Comparison of ENCODE assay signal across 33 cellular contexts in the genomic region with DNA sequence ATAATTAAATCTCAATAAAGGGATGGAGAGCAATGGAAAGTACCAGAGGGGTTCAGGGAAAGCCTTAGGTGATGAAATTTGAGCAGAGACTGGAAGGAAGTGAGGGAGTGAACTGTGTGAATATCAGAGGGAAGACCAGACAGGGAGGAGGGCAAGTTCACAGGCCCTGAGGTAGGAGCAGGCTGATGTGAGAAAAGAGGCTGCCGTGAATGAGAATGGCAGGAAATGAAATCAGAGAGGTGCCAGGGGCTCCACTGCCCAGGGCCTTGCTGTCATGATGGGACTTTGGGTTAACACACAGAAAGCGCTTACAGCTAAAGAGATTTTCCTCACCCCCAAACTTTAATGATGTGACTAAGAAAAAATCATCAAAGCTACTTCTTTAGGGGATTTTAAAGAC. TPM values are rescaled to one million over a fixed set of nuclear protein-coding genes. Genes with fewer than 3 reads are reported as not detected.
DNase-seq lines count a peak whose midpoint lies in the region; ATAC-seq and TF ChIP-seq lines count a peak whose summit lies in the region.
"Had no signal": no experiment of that assay in that cellular context is flagged by ENCODE, and none has a peak within 500 bp of the region (broad histone marks: within the 10 kb centered on the region; RNA-seq: fewer than 3 reads in every experiment).

No MANE protein-coding gene starts in this region.

- no peak overlapping the region for H3K56ac ChIP-seq in IMR-90 (ENCODE audit: extremely low read depth, insufficient read depth, low read length)

- WGBS in IMR-90 (ENCODE audit: extremely low coverage in 2 of 2, insufficient read length in 1 of 2), 2 experiments: no CpG with 5 or more reads among the region's 2 CpGs
- 20 to 50% methylated on average over 1 of the region's 2 CpGs for WGBS in mesodermal cell (ENCODE audit: insufficient coverage in 2 of 2), 2 experiments

- in situ Hi-C loops in IMR-90 (cut with MboI; ENCODE audit: low sequenced_read_pairs): no loop called here

- no peak overlapping the region for H3K23ac ChIP-seq in IMR-90 (ENCODE audit: low read depth, low read length)

- no peak overlapping the region for H3K4me2 ChIP-seq in IMR-90 (ENCODE audit: low read depth, low read length)
- H3K4me2 ChIP-seq: BLaER1 had no signal

- intact Hi-C loops in IMR-90 (cut with micrococcal nuclease) (no loop called here), upper lobe of right lung (cut with DNase I) (no loop called here)

- no peak overlapping the region for H2AK9ac ChIP-seq in IMR-90 (replicated peaks; ENCODE audit: low read depth, low read length, poor library complexity)

- H4K20me1 ChIP-seq in IMR-90 (ENCODE audit: insufficient read depth, low read length): no peaks in the 10 kb centered on the region; the same call in 1 of the 2 replicates
- H4K20me1 ChIP-seq: BLaER1 had no signal

- no peak overlapping the region for H3K18ac ChIP-seq in IMR-90 (ENCODE audit: low read depth, low read length)

- H3K36me3 ChIP-seq in IMR-90 (ENCODE audit: control insufficient read depth, insufficient read depth, low read length): no peaks in the 10 kb centered on the region
- H3K36me3 ChIP-seq in mesodermal cell (ENCODE audit: control insufficient read depth, insufficient read depth, low read length): peaks cover 14% of the 10 kb centered on the region
- H3K36me3 ChIP-seq in upper lobe of right lung: no peaks in the 10 kb centered on the region
- H3K36me3 ChIP-seq: ascending aorta, BLaER1, pancreas, right atrium auricular region, spleen had no signal

- ATAC-seq in IMR-90 (ENCODE audit: low read depth) (no peak), HG02678 (IDR thresholded peaks at IDR 0.05; ENCODE audit: unreplicated experiment) (no peak), upper lobe of right lung (no peak), HG03342 (IDR thresholded peaks at IDR 0.05; ENCODE audit: unreplicated experiment) (no peak)
- no peak for ATAC-seq in activated naive CD8-positive, alpha-beta T cell treated with anti-CD3 and anti-CD28 coated beads, Interleukin-2, amount 50 U/mL, for 24 hours
- ATAC-seq: activated CD8-positive, alpha-beta memory T cell treated with anti-CD3 and anti-CD28 coated beads, Interleukin-2, amount 10 ng/mL, durations not matched to agents 7 days and 5 days; pancreas; SK-N-SH treated with all-trans-retinoic acid at 6 μM for 48 hours; stimulated activated naive B cell treated with anti-CD40 and anti-IgM and Interleukin-4, amounts not matched to agents 10 μg/mL and 1 μg/mL and 100 μg/mL, for 72 hours had no signal

- no peak overlapping the region for H3K4me3 ChIP-seq in IMR-90 (ENCODE audit: insufficient read depth, low read depth, low read length)
- no peak overlapping the region for H3K4me3 ChIP-seq in mesodermal cell (ENCODE audit: extremely low read depth, insufficient read depth, low read length, poor library complexity, severe bottlenecking)
- no peak overlapping the region for H3K4me3 ChIP-seq in upper lobe of right lung
- H3K4me3 ChIP-seq: ascending aorta, BLaER1, pancreas, right atrium auricular region, spleen had no signal

- no peak overlapping the region for H4K91ac ChIP-seq in IMR-90 (ENCODE audit: insufficient read depth, low read depth, low read length)

- TF ChIP-seq CTCF in IMR-90 (conservative IDR thresholded peaks at IDR 0.05; ENCODE audit: low read depth, low read length) (no peak), upper lobe of right lung (IDR thresholded peaks at IDR 0.05) (no peak)

- no peak overlapping the region for H3K27ac ChIP-seq in IMR-90 (ENCODE audit: insufficient read depth, low read length)
- H3K27ac ChIP-seq in mesodermal cell (ENCODE audit: low read depth, low read length, severe bottlenecking): peak overlapping the region; percentile 20
- H3K27ac ChIP-seq in upper lobe of right lung: no peak overlapping the region
- H3K27ac ChIP-seq: ascending aorta, BLaER1, pancreas, right atrium auricular region, spleen, VCaP had no signal

- peak overlapping the region in 1 of 2 experiments; percentile 30; a peak in 1 of 4 replicates for H4K8ac ChIP-seq in IMR-90 (ENCODE audit: low read depth in 2 of 2, low read length in 2 of 2)

- H3K4me3 Mint-ChIP-seq in activated naive CD8-positive, alpha-beta T cell treated with anti-CD3 and anti-CD28 coated beads, Interleukin-2, amount 50 U/mL, for 24 hours: no peak overlapping the region
- H3K4me3 Mint-ChIP-seq: activated CD4-positive, alpha-beta T cell treated with anti-CD3 and anti-CD28 coated beads, Interleukin-2, amount 10 ng/mL, durations not matched to agents 24 days and 14 days; activated CD8-positive, alpha-beta memory T cell treated with anti-CD3 and anti-CD28 coated beads, Interleukin-2, amount 10 ng/mL, durations not matched to agents 7 days and 5 days; activated T-helper 1 cell treated with anti-CD3 and anti-CD28 coated beads, Interleukin-12 subunit alpha, Interleukin-12 subunit beta, Interleukin-2, Interleukin-4 antibody, amounts not matched to agents 30 ng/mL and 10 ng/mL and 1 ng/mL, durations not matched to agents 14 hours and 24 hours and 36 hours; dendritic cell treated with granulocyte-macrophage colony-stimulating factor and Interleukin-4, amounts not matched to agents 40 ng/mL and 50 ng/mL, for 4 days; stimulated activated naive B cell treated with anti-CD40 and anti-IgM and Interleukin-4, amounts not matched to agents 10 μg/mL and 1 μg/mL and 100 μg/mL, for 72 hours had no signal

- POLR2A ChIA-PET in IMR-90 (lab: Charles Lee; ENCODE audit: unreplicated experiment): no interaction called here

- H3K36me3 Mint-ChIP-seq in activated naive CD8-positive, alpha-beta T cell treated with anti-CD3 and anti-CD28 coated beads, Interleukin-2, amount 50 U/mL, for 24 hours (ENCODE audit: low read depth): no peaks in the 10 kb centered on the region
- H3K36me3 Mint-ChIP-seq: activated CD8-positive, alpha-beta memory T cell treated with anti-CD3 and anti-CD28 coated beads, Interleukin-2, amount 10 ng/mL, durations not matched to agents 7 days and 5 days; activated naive CD4-positive, alpha-beta T cell treated with anti-CD3 and anti-CD28 coated beads, Interleukin-2, amount 50 U/mL, for 72 hours; stimulated activated naive B cell treated with anti-CD40 and anti-IgM and Interleukin-4, amounts not matched to agents 10 μg/mL and 1 μg/mL and 100 μg/mL, for 72 hours had no signal

- H3K4me1 Mint-ChIP-seq in activated naive CD8-positive, alpha-beta T cell treated with anti-CD3 and anti-CD28 coated beads, Interleukin-2, amount 50 U/mL, for 24 hours: peaks cover 2% of the 10 kb centered on the region
- H3K4me1 Mint-ChIP-seq: activated CD4-positive, alpha-beta T cell treated with anti-CD3 and anti-CD28 coated beads, Interleukin-2, amount 10 ng/mL, durations not matched to agents 24 days and 14 days; activated CD8-positive, alpha-beta memory T cell treated with anti-CD3 and anti-CD28 coated beads, Interleukin-2, amount 10 ng/mL, durations not matched to agents 7 days and 5 days; stimulated activated naive B cell treated with anti-CD40 and anti-IgM and Interleukin-4, amounts not matched to agents 10 μg/mL and 1 μg/mL and 100 μg/mL, for 72 hours had no signal

- H4K5ac ChIP-seq in IMR-90 (ENCODE audit: low read depth, low read length): 0 out of 2 replicates have a peak overlapping the region, but pooled peaks have one; percentile 15

- peak overlapping the region; percentile 39 for H2AFZ ChIP-seq in IMR-90 (replicated peaks; ENCODE audit: low read length, poor library complexity)

- H3K27me3 ChIP-seq in IMR-90 (ENCODE audit: control insufficient read depth, insufficient read depth, low read length): no peaks in the 10 kb centered on the region
- peaks cover 4% of the 10 kb centered on the region for H3K27me3 ChIP-seq in upper lobe of right lung
- H3K27me3 ChIP-seq: ascending aorta, BLaER1, pancreas, right atrium auricular region had no signal

- H3K9ac ChIP-seq in IMR-90 (ENCODE audit: low read depth, low read length): no peak overlapping the region
- H3K9ac ChIP-seq: BLaER1 had no signal

- no peak overlapping the region for H3K27ac Mint-ChIP-seq in activated naive CD8-positive, alpha-beta T cell treated with anti-CD3 and anti-CD28 coated beads, Interleukin-2, amount 50 U/mL, for 24 hours
- H3K27ac Mint-ChIP-seq: activated CD4-positive, alpha-beta T cell treated with anti-CD3 and anti-CD28 coated beads, Interleukin-2, amount 10 ng/mL, durations not matched to agents 24 days and 14 days; activated CD8-positive, alpha-beta memory T cell treated with anti-CD3 and anti-CD28 coated beads, Interleukin-2, amount 10 ng/mL, durations not matched to agents 7 days and 5 days; activated naive CD4-positive, alpha-beta T cell treated with anti-CD3 and anti-CD28 coated beads, Interleukin-2, amount 50 U/mL, for 72 hours; activated T-helper 1 cell treated with anti-CD3 and anti-CD28 coated beads, Interleukin-12 subunit alpha, Interleukin-12 subunit beta, Interleukin-2, Interleukin-4 antibody, amounts not matched to agents 30 ng/mL and 10 ng/mL and 1 ng/mL, durations not matched to agents 14 hours and 24 hours and 36 hours; dendritic cell treated with granulocyte-macrophage colony-stimulating factor and Interleukin-4, amounts not matched to agents 40 ng/mL and 50 ng/mL, for 4 days; stimulated activated naive B cell treated with anti-CD40 and anti-IgM and Interleukin-4, amounts not matched to agents 10 μg/mL and 1 μg/mL and 100 μg/mL, for 72 hours had no signal

- H3K4me1 ChIP-seq in IMR-90 (ENCODE audit: control insufficient read depth, insufficient read depth, low read length) (peaks cover 12% of the 10 kb centered on the region), mesodermal cell (ENCODE audit: control insufficient read depth, insufficient read depth, low read length, poor library complexity, severe bottlenecking) (peaks cover 65% of the 10 kb centered on the region), upper lobe of right lung (no peaks in the 10 kb centered on the region)
- H3K4me1 ChIP-seq: ascending aorta, pancreas, right atrium auricular region, spleen had no signal

- dilution Hi-C loops in IMR-90 (cut with HindIII; ENCODE audit: low sequenced_read_pairs, unreplicated experiment): no loop called here

- TF ChIP-seq RAD21 in IMR-90 (IDR thresholded peaks at IDR 0.05; ENCODE audit: low read length): no peak

- H3K9me1 ChIP-seq in IMR-90 (ENCODE audit: insufficient read depth, low read length): peaks cover 14% of the 10 kb centered on the region

- peaks cover 14 to 60% of the 10 kb centered on the region in 2 experiments for H3K79me1 ChIP-seq in IMR-90 (ENCODE audit: low read depth in 1 of 2, low read length in 2 of 2)

- no peak overlapping the region for H2BK5ac ChIP-seq in IMR-90 (ENCODE audit: low read depth, low read length, poor library complexity, severe bottlenecking)

- no TSS peak for BruUV-seq in IMR-90 (replicated peaks; lab: Mats Ljungman, UMichigan)

- no peak for TF ChIP-seq POLR2A in IMR-90 (IDR thresholded peaks at IDR 0.05; ENCODE audit: low read depth, low read length)

- H2AK5ac ChIP-seq in IMR-90 (ENCODE audit: low read depth, low read length): peak overlapping the region; percentile 73; the same call in 1 of the 2 replicates

- peak; percentile 20 for DNase-seq in EL
- no peak for DNase-seq in IMR-90
- DNase-seq in dermis blood vessel endothelial cell: peak; percentile 47
- DNase-seq in activated naive CD8-positive, alpha-beta T cell treated with anti-CD3 and anti-CD28 coated beads, Interleukin-2, amount 50 U/mL, for 24 hours: no peak
- no peak for DNase-seq in upper lobe of right lung
- DNase-seq: ACHN; activated CD4-positive, alpha-beta T cell treated with anti-CD3 and anti-CD28 coated beads, Interleukin-2, amount 10 ng/mL, durations not matched to agents 24 days and 14 days; activated CD8-positive, alpha-beta memory T cell treated with anti-CD3 and anti-CD28 coated beads, Interleukin-2, amount 10 ng/mL, durations not matched to agents 7 days and 5 days; caudate nucleus; COR-L47; DND-41; glutamatergic neuron; mammary epithelial cell; NCI-H187; NCI-H2227 treated with DMSO at 0.1 percent for 48 hours; NCI-H774; pancreas; spleen; stimulated activated CD4-positive, alpha-beta T cell treated with anti-CD3 and anti-CD28 coated beads, Interleukin-4, amount 100 ng/mL, for 24 hours; stimulated activated naive B cell treated with anti-CD40 and anti-IgM and Interleukin-4, amounts not matched to agents 10 μg/mL and 1 μg/mL and 100 μg/mL, for 72 hours; T-helper 2 cell had no signal

- H3K14ac ChIP-seq in IMR-90 (replicated peaks; ENCODE audit: low read depth, low read length): peak overlapping the region; percentile 61; the same call in 1 of the 2 replicates

- H3K4ac ChIP-seq in IMR-90 (ENCODE audit: low read depth, low read length): peak overlapping the region; percentile 36; the same call in 1 of the 2 replicates

- no peaks in the 10 kb centered on the region for H3K9me3 ChIP-seq in IMR-90 (ENCODE audit: control insufficient read depth, insufficient read depth, low read length)
- H3K9me3 ChIP-seq in mesodermal cell (ENCODE audit: control insufficient read depth, low read length): no peaks in the 10 kb centered on the region
- H3K9me3 ChIP-seq in upper lobe of right lung: no peaks in the 10 kb centered on the region
- H3K9me3 ChIP-seq: ascending aorta, BLaER1, pancreas, right atrium auricular region had no signal

- H2BK120ac ChIP-seq in IMR-90 (ENCODE audit: low read depth, low read length): no peak overlapping the region

- H2BK15ac ChIP-seq in IMR-90 (ENCODE audit: low read depth, low read length): peak overlapping the region; percentile 36; the same call in 2 of the 3 replicates

- CTCF ChIA-PET in IMR-90 (lab: Yijun Ruan, JAX): no interaction called here

- no peak overlapping the region for H2BK20ac ChIP-seq in IMR-90 (ENCODE audit: low read depth, low read length)

- no peaks in the 10 kb centered on the region for H3K27me3 Mint-ChIP-seq in activated naive CD8-positive, alpha-beta T cell treated with anti-CD3 and anti-CD28 coated beads, Interleukin-2, amount 50 U/mL, for 24 hours

- H3K9me3 Mint-ChIP-seq in activated naive CD8-positive, alpha-beta T cell treated with anti-CD3 and anti-CD28 coated beads, Interleukin-2, amount 50 U/mL, for 24 hours: no peaks in the 10 kb centered on the region
- H3K9me3 Mint-ChIP-seq: activated naive CD4-positive, alpha-beta T cell treated with anti-CD3 and anti-CD28 coated beads, Interleukin-2, amount 50 U/mL, for 72 hours; activated T-helper 1 cell treated with anti-CD3 and anti-CD28 coated beads, Interleukin-12 subunit alpha, Interleukin-12 subunit beta, Interleukin-2, Interleukin-4 antibody, amounts not matched to agents 30 ng/mL and 10 ng/mL and 1 ng/mL, durations not matched to agents 14 hours and 24 hours and 36 hours; dendritic cell treated with granulocyte-macrophage colony-stimulating factor and Interleukin-4, amounts not matched to agents 40 ng/mL and 50 ng/mL, for 4 days had no signal

RNA-seq across cellular contexts. Expression of a gene that starts 53.8 kb away (rescaled TPM):
- total RNA-seq in IMR-90 (2012; rRNA removed) (2.3 and 3.1 TPM in 2 replicates), dermis blood vessel endothelial cell (1.5 TPM in 2 replicates), upper lobe of right lung (0.09 TPM)
- 12.0 and 12.9 TPM in 2 replicates for polyA plus RNA-seq in IMR-90 (2012; rRNA removed)
- polyA plus RNA-seq in IMR-90 (2012; cell fraction: cytosol; rRNA removed): 6.7 and 8.3 TPM in 2 replicates
- 5.3 and 6.4 TPM in 2 replicates for polyA plus RNA-seq in IMR-90 (2012; cell fraction: nucleus; rRNA removed; ENCODE audit: low replicate concordance)
- 17.2 TPM for polyA plus RNA-seq in mesodermal cell (2013, experiment 1 of 2)
- 13.4 TPM for polyA plus RNA-seq in mesodermal cell (2013, experiment 2 of 2)
- total RNA-seq: activated CD4-positive, alpha-beta T cell treated with anti-CD3 and anti-CD28 coated beads, Interleukin-2, amount 10 ng/mL, durations not matched to agents 24 days and 14 days; activated CD8-positive, alpha-beta memory T cell treated with anti-CD3 and anti-CD28 coated beads, Interleukin-2, amount 10 ng/mL, durations not matched to agents 7 days and 5 days; activated naive CD4-positive, alpha-beta T cell treated with anti-CD3 and anti-CD28 coated beads, Interleukin-2, amount 50 U/mL, for 72 hours; activated T-helper 1 cell treated with anti-CD3 and anti-CD28 coated beads, Interleukin-12 subunit alpha, Interleukin-12 subunit beta, Interleukin-2, Interleukin-4 antibody, amounts not matched to agents 30 ng/mL and 10 ng/mL and 1 ng/mL, durations not matched to agents 14 hours and 24 hours and 36 hours; ascending aorta; HT-29; spleen had no signal
- polyA plus RNA-seq: spleen had no signal

Comparison
In these comparisons a context has a peak if more than half of its experiments do, and no peak if none do; other contexts are left out.
1. DNase-seq: peak in EL (single experiment) and dermis blood vessel endothelial cell (single experiment); none in IMR-90 (single experiment), activated naive CD8-positive, alpha-beta T cell treated with anti-CD3 and anti-CD28 coated beads, Interleukin-2, amount 50 U/mL, for 24 hours (single experiment) and upper lobe of right lung (single experiment).